1 cellular context compared by ENCODE assay signal in genomic region chr14:81303258-81303935, GRCh38.
TF ChIP-seq lines count a peak whose summit lies in the region.

No MANE protein-coding gene starts in this region.

TF ChIP-seq in HepG2, 621 proteins besides CTCF, POLR2A, EP300 and RAD21 (continued from another document and continues in another):
- no peak for TF ChIP-seq ZNF512 (CRISPR knock-in tag; IDR thresholded peaks at IDR 0.05)
- no peak for TF ChIP-seq ARNT2 (CRISPR knock-in tag; IDR thresholded peaks at IDR 0.05; ENCODE audit: low read depth)
- TF ChIP-seq ZFX (CRISPR knock-in tag; IDR thresholded peaks at IDR 0.05; ENCODE audit: low read depth), result 0 out of 2 replicates have a peak, but pooled peaks have one; percentile 14
- TF ChIP-seq ZNF574 (CRISPR knock-in tag; IDR thresholded peaks at IDR 0.05), result peak; percentile 71
- no peak for TF ChIP-seq ATM (IDR thresholded peaks at IDR 0.05; ENCODE audit: borderline replicate concordance)
- no peak for TF ChIP-seq RBM39 (IDR thresholded peaks at IDR 0.05; ENCODE audit: low read depth, low read length, poor library complexity, severe bottlenecking)
- no peak for TF ChIP-seq NCOA5 (CRISPR knock-in tag; IDR thresholded peaks at IDR 0.05)
- TF ChIP-seq MLLT10 (CRISPR knock-in tag; IDR thresholded peaks at IDR 0.05), result no peak
- no peak for TF ChIP-seq RARG (CRISPR knock-in tag; IDR thresholded peaks at IDR 0.05; ENCODE audit: low read depth)
- TF ChIP-seq RFX5 (IDR thresholded peaks at IDR 0.05; ENCODE audit: low read depth, low read length), result no peak
- peak; percentile 95 for TF ChIP-seq DPF2 (CRISPR knock-in tag; IDR thresholded peaks at IDR 0.05; ENCODE audit: borderline replicate concordance, low read depth)
- TF ChIP-seq ZFP91 (CRISPR knock-in tag; IDR thresholded peaks at IDR 0.05; ENCODE audit: borderline replicate concordance), result peak; percentile 55; the same call in 1 of the 2 replicates
- peak; percentile 94 for TF ChIP-seq ZBTB3 (CRISPR knock-in tag; IDR thresholded peaks at IDR 0.05; ENCODE audit: borderline replicate concordance, low read depth)
- TF ChIP-seq ZNF841 (CRISPR knock-in tag; IDR thresholded peaks at IDR 0.05; ENCODE audit: borderline replicate concordance), result no peak
- TF ChIP-seq HBP1 (CRISPR knock-in tag; IDR thresholded peaks at IDR 0.05; ENCODE audit: low read depth), result peak; percentile 79; the same call in 1 of the 2 replicates
- no peak for TF ChIP-seq NFIB (CRISPR knock-in tag; IDR thresholded peaks at IDR 0.05; ENCODE audit: borderline replicate concordance)
- TF ChIP-seq ZBTB25 (CRISPR knock-in tag; IDR thresholded peaks at IDR 0.05), result peak; percentile 68
- peak; percentile 85 for TF ChIP-seq MLX (CRISPR knock-in tag; IDR thresholded peaks at IDR 0.05)
- TF ChIP-seq NCOA1 (CRISPR knock-in tag; IDR thresholded peaks at IDR 0.05), result no peak
- TF ChIP-seq SNAPC4 (CRISPR knock-in tag; IDR thresholded peaks at IDR 0.05), result 0 out of 2 replicates have a peak, but pooled peaks have one; percentile 64
- peak; percentile 61; the same call in 1 of the 2 replicates for TF ChIP-seq PATZ1 (CRISPR knock-in tag; IDR thresholded peaks at IDR 0.05)
- peak; percentile 95 for TF ChIP-seq ETV5 (CRISPR knock-in tag; IDR thresholded peaks at IDR 0.05; ENCODE audit: borderline replicate concordance)
- no peak for TF ChIP-seq ZNF737 (CRISPR knock-in tag; IDR thresholded peaks at IDR 0.05; ENCODE audit: borderline replicate concordance)
- no peak for TF ChIP-seq ZFP41 (CRISPR knock-in tag; IDR thresholded peaks at IDR 0.05; ENCODE audit: borderline replicate concordance)
- TF ChIP-seq CREM (IDR thresholded peaks at IDR 0.05), result peak; percentile 90
- TF ChIP-seq CREM (CRISPR knock-in tag; IDR thresholded peaks at IDR 0.05), result no peak
- TF ChIP-seq FOSL1 (CRISPR knock-in tag; IDR thresholded peaks at IDR 0.05; ENCODE audit: borderline replicate concordance), result peak; percentile 90; the same call in 1 of the 2 replicates
- no peak for TF ChIP-seq ZNF343 (CRISPR knock-in tag; IDR thresholded peaks at IDR 0.05)
- no peak for TF ChIP-seq ZNF275 (CRISPR knock-in tag; IDR thresholded peaks at IDR 0.05; ENCODE audit: borderline replicate concordance)
- peak in 1 of 2 experiments; percentile 72; a peak in 2 of 4 replicates for TF ChIP-seq ATF4 (CRISPR knock-in tag; IDR thresholded peaks at IDR 0.05)
- 0 out of 2 replicates have a peak, but pooled peaks have one; percentile 31 for TF ChIP-seq KMT2A (CRISPR knock-in tag; IDR thresholded peaks at IDR 0.05)
- peak; percentile 84 for TF ChIP-seq CREB1 (IDR thresholded peaks at IDR 0.05)
- TF ChIP-seq CREB1 (CRISPR knock-in tag; IDR thresholded peaks at IDR 0.05), result peak; percentile 83
- TF ChIP-seq ZNF597 (CRISPR knock-in tag; IDR thresholded peaks at IDR 0.05), result no peak
